ENCODE assay signal across 11 cellular contexts in the genomic region with DNA sequence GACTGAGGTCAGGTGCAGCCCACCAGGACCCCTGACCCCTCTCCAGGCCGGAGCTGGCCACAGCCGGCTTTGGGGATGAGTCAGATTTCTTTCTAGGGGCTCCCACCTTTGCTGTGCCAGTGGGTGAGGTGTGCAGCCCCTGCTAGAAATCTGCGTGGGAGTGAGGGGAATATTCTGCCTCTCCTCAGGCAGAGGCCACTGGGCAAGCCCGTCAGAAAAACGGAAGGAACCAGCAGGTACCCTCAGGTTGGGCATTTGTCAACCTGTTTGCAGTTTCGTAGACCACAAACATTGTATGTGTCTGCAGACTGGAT. TPM values are rescaled to one million over a fixed set of nuclear protein-coding genes. Genes with fewer than 3 reads are reported as not detected.
A peak's percentile ranks its signal among the peaks of the same experiment; 100 is the strongest.
DNase-seq lines count a peak whose midpoint lies in the region; ATAC-seq, FAIRE-seq and TF ChIP-seq lines count a peak whose summit lies in the region.
"Had no signal": no experiment of that assay in that cellular context is flagged by ENCODE, and none has a peak within 500 bp of the region (broad histone marks: within the 10 kb centered on the region; RNA-seq: fewer than 3 reads in every experiment).

No MANE protein-coding gene starts in this region.

- no peak overlapping the region for H3K18ac ChIP-seq in neuronal stem cell (ENCODE audit: low read length)

- no peak overlapping the region for H3K4ac ChIP-seq in neuronal stem cell (ENCODE audit: low read length)

- dilution Hi-C loops in endothelial cell of umbilical vein (cut with MboI; ENCODE audit: extremely low pct_ligation_motif_present, low sequenced_read_pairs): no loop called here

- H2AK5ac ChIP-seq in neuronal stem cell (ENCODE audit: low read depth, low read length): no peak overlapping the region

- H2AFZ ChIP-seq in endothelial cell of umbilical vein (ENCODE audit: low read depth, low read length): no peak overlapping the region
- peak overlapping the region; percentile 95 for H2AFZ ChIP-seq in neuronal stem cell (ENCODE audit: low read length)

- no peak for DNase-seq in AG09309 (ENCODE audit: low read depth)
- no peak for DNase-seq in MG63
- no peak for DNase-seq in endothelial cell of umbilical vein (ENCODE audit: low read depth, low spot score)
- no peak for DNase-seq in neuronal stem cell (ENCODE audit: low spot score)
- DNase-seq in DMS 273 treated with DMSO at 0.1 percent for 48 hours (lab: John Stamatoyannopoulos, UW): no peak
- no peak for DNase-seq in NCI-H2081 treated with DMSO at 0.1 percent for 48 hours (lab: John Stamatoyannopoulos, UW)
- DNase-seq: activated CD8-positive, alpha-beta memory T cell treated with anti-CD3 and anti-CD28 coated beads for 24 hours; stimulated activated CD4-positive, alpha-beta T cell treated with anti-CD3 and anti-CD28 coated beads, Interleukin-1b, Interleukin-23, amount 100 ng/mL, for 48 hours had no signal

- no peak overlapping the region for H3K9ac ChIP-seq in endothelial cell of umbilical vein (replicated peaks; ENCODE audit: extremely low read depth, insufficient read depth, low read length)
- H3K9ac ChIP-seq in neuronal stem cell (ENCODE audit: low read depth, low read length, poor library complexity): no peak overlapping the region

- H4K8ac ChIP-seq in neuronal stem cell (ENCODE audit: low read depth, low read length): no peak overlapping the region

- intact Hi-C loops in endothelial cell of umbilical vein (cut with micrococcal nuclease): no loop called here

- no peak for TF ChIP-seq POLR2A in endothelial cell of umbilical vein (IDR thresholded peaks at IDR 0.05; ENCODE audit: low read depth, low read length)

- no peaks in the 10 kb centered on the region for H3K27me3 ChIP-seq in MG63
- H3K27me3 ChIP-seq in endothelial cell of umbilical vein (ENCODE audit: control insufficient read depth in 2 of 2, insufficient read depth in 2 of 2, low read length in 2 of 2): no peaks in the 10 kb centered on the region
- H3K27me3 ChIP-seq in neuronal stem cell (ENCODE audit: control insufficient read depth in 3 of 3, insufficient read depth in 3 of 3, low read depth in 1 of 3, low read length in 3 of 3): no peaks in the 10 kb centered on the region

- H2BK12ac ChIP-seq in neuronal stem cell (ENCODE audit: low read length): no peak overlapping the region

- no peak overlapping the region for H2BK120ac ChIP-seq in neuronal stem cell (ENCODE audit: low read depth, low read length)

- peaks cover 7% of the 10 kb centered on the region for H3K79me1 ChIP-seq in neuronal stem cell (ENCODE audit: low read depth, low read length)

- WGBS in neuronal stem cell (ENCODE audit: extremely low coverage in 2 of 2, insufficient read length in 2 of 2, insufficient replicate concordance in 1 of 2), 2 donors: no CpG with 5 or more reads among the region's 6 CpGs

- no peaks in the 10 kb centered on the region for H3K9me1 ChIP-seq in endothelial cell of umbilical vein (replicated peaks; ENCODE audit: control insufficient read depth, extremely low read depth, insufficient read depth, low read length)

- no peak for FAIRE-seq in endothelial cell of umbilical vein (lab: Jason Lieb, UNC)

- H3K36me3 ChIP-seq in MG63 (no peaks in the 10 kb centered on the region), endothelial cell of umbilical vein (ENCODE audit: control insufficient read depth in 2 of 2, extremely low read depth in 1 of 2, insufficient read depth in 2 of 2, low read length in 2 of 2) (no peaks in the 10 kb centered on the region), neuronal stem cell (replicated peaks in 1 of 2; ENCODE audit: control insufficient read depth in 2 of 2, insufficient read depth in 2 of 2, low read length in 2 of 2) (no peaks in the 10 kb centered on the region)

- H3K4me2 ChIP-seq in endothelial cell of umbilical vein (ENCODE audit: insufficient read depth, low read length): no peak overlapping the region
- H3K4me2 ChIP-seq in neuronal stem cell (ENCODE audit: insufficient read depth, low read length, poor library complexity, severe bottlenecking): peak overlapping the region; percentile 50

- CTCF ChIA-PET in endothelial cell of umbilical vein (lab: Charles Lee): interaction anchor here (0.7 to 2.1 kb wide), 6 partner anchors 7 to 133 kb away, joined by 3 to 20 read pairs (median 5); no protein-coding TSS in a partner anchor

- no peak for TF ChIP-seq CTCF in AG09309 (IDR thresholded peaks at IDR 0.05; ENCODE audit: control insufficient read depth, insufficient read depth, low read depth, low read length, missing control alignments)
- no peak for TF ChIP-seq CTCF in endothelial cell of umbilical vein (IDR thresholded peaks at IDR 0.05; ENCODE audit: extremely low read depth in 1 of 2, insufficient read depth in 1 of 2, low read depth in 1 of 2, low read length in 2 of 2)

- no peak overlapping the region for H3K27ac ChIP-seq in endothelial cell of umbilical vein (ENCODE audit: insufficient read depth, low read depth, low read length)
- H3K27ac ChIP-seq in neuronal stem cell (replicated peaks; ENCODE audit: low read length): no peak overlapping the region
- H3K27ac ChIP-seq: HL-60 had no signal

- ATAC-seq in GM18909 (IDR thresholded peaks at IDR 0.05; ENCODE audit: poor library complexity, unreplicated experiment): no peak
- ATAC-seq in GM21786 (IDR thresholded peaks at IDR 0.05; ENCODE audit: unreplicated experiment): no peak

- H3K4me3 ChIP-seq in AG09309 (ENCODE audit: control insufficient read depth, low read depth, low read length) (peak overlapping the region; percentile 92), MG63 (peak overlapping the region; percentile 59), endothelial cell of umbilical vein (replicated peaks in 1 of 3; ENCODE audit: insufficient read depth in 1 of 3, low read depth in 1 of 3, low read length in 3 of 3) (no peak overlapping the region), neuronal stem cell (ENCODE audit: low read length in 2 of 2) (no peak overlapping the region)

- no peaks in the 10 kb centered on the region for H3K79me2 ChIP-seq in endothelial cell of umbilical vein (ENCODE audit: control insufficient read depth, insufficient read depth, low read length)

- peaks cover 19% of the 10 kb centered on the region for H3K4me1 ChIP-seq in endothelial cell of umbilical vein (ENCODE audit: control insufficient read depth, extremely low read depth, insufficient read depth, low read length)
- peaks cover 17 to 22% of the 10 kb centered on the region in 2 donors for H3K4me1 ChIP-seq in neuronal stem cell (ENCODE audit: control insufficient read depth in 2 of 2, insufficient read depth in 1 of 2, low read depth in 1 of 2, low read length in 2 of 2)

- no peaks in the 10 kb centered on the region for H4K20me1 ChIP-seq in endothelial cell of umbilical vein (replicated peaks; ENCODE audit: control insufficient read depth, extremely low read depth, insufficient read depth, low read length)

- no peak overlapping the region for H2BK5ac ChIP-seq in neuronal stem cell (ENCODE audit: low read length)

- H3K9me3 ChIP-seq in MG63: no peaks in the 10 kb centered on the region
- no peaks in the 10 kb centered on the region for H3K9me3 ChIP-seq in endothelial cell of umbilical vein (replicated peaks; ENCODE audit: control insufficient read depth, insufficient read depth, low read length)
- H3K9me3 ChIP-seq in neuronal stem cell (replicated peaks in 1 of 2; ENCODE audit: control insufficient read depth in 2 of 2, insufficient read depth in 1 of 2, low read depth in 1 of 2, low read length in 2 of 2): peaks cover 3 to 16% of the 10 kb centered on the region in 2 donors

- no peak overlapping the region for H2BK15ac ChIP-seq in neuronal stem cell (ENCODE audit: low read length)

- H3K14ac ChIP-seq in neuronal stem cell (ENCODE audit: low read length): no peak overlapping the region

- no peak overlapping the region for H4K91ac ChIP-seq in neuronal stem cell (ENCODE audit: low read depth, low read length, poor library complexity)

- POLR2A ChIA-PET in endothelial cell of umbilical vein (lab: Charles Lee): no interaction called here

- no TSS peak for BruUV-seq in endothelial cell of umbilical vein (replicated peaks; lab: Mats Ljungman, UMichigan)

- H3K23ac ChIP-seq in neuronal stem cell (ENCODE audit: low read depth, low read length, poor library complexity): no peak overlapping the region

TF ChIP-seq in endothelial cell of umbilical vein, 7 proteins besides CTCF, POLR2A, EP300 and RAD21:
- TF ChIP-seq FOS (IDR thresholded peaks at IDR 0.05; ENCODE audit: borderline replicate concordance, insufficient read depth, low read length) (peak; percentile 2), JUN (IDR thresholded peaks at IDR 0.05; ENCODE audit: borderline replicate concordance, insufficient read depth, insufficient read length, low read depth) (no peak)

RNA-seq across cellular contexts. Expression of a gene that starts 1.8 kb away (rescaled TPM):
- 13.5 and 24.6 TPM in 2 replicates for total RNA-seq in MG63 (2014; rRNA removed; shearing (Covaris generic); ENCODE audit: low replicate concordance)
- total RNA-seq in endothelial cell of umbilical vein: 27.6 and 43.2 TPM in 2 replicates
- polyA plus RNA-seq in endothelial cell of umbilical vein: 28.3 and 30.1 TPM in 2 replicates
- 23.3 and 28.3 TPM in 2 replicates for polyA plus RNA-seq in endothelial cell of umbilical vein (2011; cell fraction: cytosol; rRNA removed)
- polyA plus RNA-seq in endothelial cell of umbilical vein (2011; cell fraction: nucleus; rRNA removed): 32.0 and 33.8 TPM in 2 replicates
- 18.5 and 20.3 TPM in 2 replicates for polyA plus RNA-seq in endothelial cell of umbilical vein (2012)
- 36.8 and 53.0 TPM in 2 replicates for polyA minus RNA-seq in endothelial cell of umbilical vein
- 15.8 TPM for polyA minus RNA-seq in endothelial cell of umbilical vein (2011; cell fraction: cytosol; rRNA and poly(A)+ RNA removed)
- polyA minus RNA-seq in endothelial cell of umbilical vein (2011; cell fraction: nucleus; rRNA and poly(A)+ RNA removed): 20.6 and 22.3 TPM in 2 replicates
- 34.6 TPM for polyA plus RNA-seq in neuronal stem cell (2013, experiment 1 of 2)
- polyA plus RNA-seq in neuronal stem cell (2013, experiment 2 of 2): 34.7 TPM

Comparison
In these comparisons a context has a peak if more than half of its experiments do, and no peak if none do; other contexts are left out.
1. H3K4me3 ChIP-seq: peak in AG09309 (single experiment) and MG63 (single experiment); none in endothelial cell of umbilical vein (0 of 3) and neuronal stem cell (0 of 2).